ENCODE assay signal across 10 cellular contexts in the genomic region with DNA sequence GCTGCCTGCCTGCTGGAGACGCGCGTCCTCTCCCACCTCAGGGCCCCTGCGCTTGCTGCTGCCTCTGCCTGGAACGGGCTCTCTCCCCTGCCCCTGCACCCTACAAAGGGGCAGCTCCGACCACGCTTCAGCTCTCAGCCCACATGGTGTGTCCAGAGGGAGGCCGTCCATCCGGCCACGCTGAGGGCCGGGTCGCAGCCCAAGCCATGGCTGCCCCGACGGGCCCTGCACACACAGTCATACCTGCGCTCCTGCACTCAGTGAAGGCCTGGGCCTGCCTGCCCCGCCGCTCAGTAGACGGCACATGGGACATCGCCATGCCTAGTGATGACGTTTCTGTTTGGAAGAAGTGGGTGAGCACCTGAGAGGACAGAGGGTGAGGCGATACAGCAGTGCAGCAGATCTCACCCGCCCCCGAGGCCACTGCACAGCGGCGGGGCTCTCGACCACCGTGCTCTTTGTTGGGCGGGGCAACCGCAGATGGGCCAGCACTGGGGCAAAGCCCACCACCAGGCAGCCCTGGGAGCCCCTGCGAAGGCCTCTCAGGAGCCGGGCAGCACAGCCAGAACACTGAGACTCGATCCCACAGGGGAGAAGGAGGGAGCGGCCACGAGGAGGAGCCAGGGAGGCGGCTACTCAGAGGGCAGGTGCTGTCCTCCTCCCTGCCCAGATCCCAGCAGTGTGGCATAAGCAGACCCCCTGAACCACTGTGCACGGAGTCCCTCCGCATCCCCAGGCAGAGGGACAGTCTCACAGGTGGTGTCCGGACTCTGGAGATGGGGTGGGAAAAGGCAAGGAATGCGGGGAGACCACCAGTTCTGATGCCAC.
DNase-seq lines count a peak whose midpoint lies in the region; ATAC-seq and TF ChIP-seq lines count a peak whose summit lies in the region.
"Had no signal": no experiment of that assay in that cellular context is flagged by ENCODE, and none has a peak within 500 bp of the region (broad histone marks: within the 10 kb centered on the region; RNA-seq: fewer than 3 reads in every experiment).

No MANE protein-coding gene starts in this region.

- H3K27me3 ChIP-seq in HUES48 (ENCODE audit: control insufficient read depth, insufficient read depth, low read length) (no peaks in the 10 kb centered on the region), muscle layer of colon (ENCODE audit: control insufficient read depth in 1 of 2, insufficient read depth in 2 of 2, low read length in 2 of 2) (no peaks in the 10 kb centered on the region)
- H3K27me3 ChIP-seq: body of pancreas had no signal

- H3K9me3 ChIP-seq in HUES48 (ENCODE audit: control insufficient read depth, insufficient read depth, low read length): no peaks in the 10 kb centered on the region
- H3K9me3 ChIP-seq in muscle layer of colon (ENCODE audit: low read length): no peaks in the 10 kb centered on the region
- H3K9me3 ChIP-seq: body of pancreas had no signal

- peak overlapping the region; percentile 41; the same call in 1 of the 2 replicates for H3K9ac ChIP-seq in HUES48 (ENCODE audit: low read depth, low read length)
- H3K9ac ChIP-seq in muscle layer of colon (ENCODE audit: low read length): peak overlapping the region; percentile 2

- in situ Hi-C loops in astrocyte of the spinal cord (cut with HindIII; ENCODE audit: low sequenced_read_pairs): no loop called here

- no peaks in the 10 kb centered on the region for H3K36me3 ChIP-seq in HUES48 (ENCODE audit: control insufficient read depth, insufficient read depth, low read length)
- no peaks in the 10 kb centered on the region for H3K36me3 ChIP-seq in muscle layer of colon (ENCODE audit: insufficient read depth, low read length)

- H3K4me3 ChIP-seq in HUES48 (ENCODE audit: low read depth, low read length) (no peak overlapping the region), astrocyte of the spinal cord (ENCODE audit: low read depth, low read length) (no peak overlapping the region), muscle layer of colon (ENCODE audit: low read depth in 1 of 2, low read length in 2 of 2) (peak overlapping the region in 1 of 2 donors; percentile 53)
- H3K4me3 ChIP-seq: body of pancreas had no signal

- TF ChIP-seq CTCF in astrocyte of the spinal cord (IDR thresholded peaks at IDR 0.05; ENCODE audit: low read depth, low read length): peak; percentile 21

- H3K27ac ChIP-seq in HUES48 (ENCODE audit: low read depth, low read length): no peak overlapping the region
- peak overlapping the region; percentile 78 for H3K27ac ChIP-seq in muscle layer of colon (ENCODE audit: low read depth, low read length)
- peak overlapping the region; percentile 82 for H3K27ac ChIP-seq in temporal lobe (ENCODE audit: low read depth, low read length)
- H3K27ac ChIP-seq: body of pancreas had no signal

- ATAC-seq in HG02763 (IDR thresholded peaks at IDR 0.05; ENCODE audit: unreplicated experiment): no peak

- H3K4me1 ChIP-seq in HUES48 (ENCODE audit: control insufficient read depth, insufficient read depth, low read length): peaks cover 4% of the 10 kb centered on the region; the same call in 1 of the 2 replicates
- H3K4me1 ChIP-seq in muscle layer of colon (ENCODE audit: insufficient read depth, low read length): peaks cover 19% of the 10 kb centered on the region
- H3K4me1 ChIP-seq: body of pancreas had no signal

- DNase-seq in astrocyte of the spinal cord (ENCODE audit: low read depth, low spot score) (no peak), pons (ENCODE audit: low spot score) (no peak), dermis blood vessel endothelial cell (no peak)
- DNase-seq: activated T-cell treated with anti-CD3 and anti-CD28 coated beads for 4 hours, DMS79 treated with DMSO at 0.1 percent for 48 hours had no signal
